In the genomic region with DNA sequence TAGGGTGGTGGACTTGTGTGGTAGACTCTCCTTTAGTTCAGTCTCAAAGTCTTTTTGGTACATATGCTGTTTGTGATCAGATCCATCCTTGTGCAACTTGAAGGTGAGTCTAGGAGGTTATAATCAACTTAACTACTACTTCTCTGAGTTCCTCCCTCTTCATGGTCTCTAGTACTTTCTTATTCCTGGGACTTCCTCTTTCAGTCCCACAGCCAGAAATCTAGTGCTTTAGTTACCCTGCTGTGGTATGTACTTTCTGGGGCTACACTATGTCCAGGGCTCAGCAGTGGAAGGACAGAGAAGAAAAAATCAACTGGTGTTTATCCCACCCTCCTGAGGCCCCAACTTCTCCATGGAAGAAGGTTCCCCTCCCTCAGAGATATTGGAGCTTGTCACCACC, we compare ENCODE assay signal across 31 cellular contexts. TPM values are rescaled to one million over a fixed set of nuclear protein-coding genes. Genes with fewer than 3 reads are reported as not detected.
DNase-seq lines count a peak whose midpoint lies in the region; ATAC-seq, FAIRE-seq and TF ChIP-seq lines count a peak whose summit lies in the region.
"Had no signal": no experiment of that assay in that cellular context is flagged by ENCODE, and none has a peak within 500 bp of the region (broad histone marks: within the 10 kb centered on the region; RNA-seq: fewer than 3 reads in every experiment).

No MANE protein-coding gene starts in this region.

- TF ChIP-seq CTCF in K562 (IDR thresholded peaks at IDR 0.05 in 2 of 3, conservative IDR thresholded peaks at IDR 0.05 in 1 of 3; ENCODE audit: insufficient read depth in 2 of 3, low read depth in 1 of 3, low read length in 3 of 3) = no peak

- no peak for FAIRE-seq in K562 (lab: Jason Lieb, UNC)
- peak; percentile 44 for FAIRE-seq in urothelium cell line (lab: Jason Lieb, UNC)
- FAIRE-seq in RCC 7860 (lab: Jason Lieb, UNC) = no peak
- FAIRE-seq: G401.6, islet of Langerhans had no signal

- H3K4me3 ChIP-seq in K562 = no peak overlapping the region
- H3K4me3 ChIP-seq: esophagus squamous epithelium, SK-N-MC, skin epidermis had no signal

- TF ChIP-seq POLR2A in K562 (conservative IDR thresholded peaks at IDR 0.05) = no peak

- no peaks in the 10 kb centered on the region for H3K4me1 ChIP-seq in K562 (replicated peaks in 1 of 2; ENCODE audit: control insufficient read depth in 2 of 2, insufficient read depth in 2 of 2, low read length in 2 of 2)
- H3K4me1 ChIP-seq: BE2C had no signal

- no peak overlapping the region for H3K4me2 ChIP-seq in K562 (ENCODE audit: insufficient read depth, low read length)

- H3K27ac Mint-ChIP-seq in stimulated activated naive CD8-positive, alpha-beta T cell treated with anti-CD3 and anti-CD28 coated beads, Interleukin-15, amount 100 ng/mL, for 72 hours = no peak overlapping the region
- H3K27ac Mint-ChIP-seq: activated CD4-positive, alpha-beta T cell treated with anti-CD3 and anti-CD28 coated beads, Interleukin-2, amount 10 ng/mL, durations not matched to agents 7 days and 5 days; IgD-negative memory B cell; nephron; progenitor cell of endocrine pancreas had no signal

- ATAC-seq in GM21576 (IDR thresholded peaks at IDR 0.05; ENCODE audit: unreplicated experiment) (peak; percentile 56), K562 (no peak), HG02571 (IDR thresholded peaks at IDR 0.05; ENCODE audit: unreplicated experiment) (no peak)
- no peak for ATAC-seq in stimulated activated naive CD8-positive, alpha-beta T cell treated with anti-CD3 and anti-CD28 coated beads, Interleukin-15, amount 100 ng/mL, for 72 hours
- ATAC-seq: Panc1 had no signal

- H3K9me3 Mint-ChIP-seq in stimulated activated naive CD8-positive, alpha-beta T cell treated with anti-CD3 and anti-CD28 coated beads, Interleukin-15, amount 100 ng/mL, for 72 hours = peaks cover 0 to 4% of the 10 kb centered on the region in 2 donors
- H3K9me3 Mint-ChIP-seq: activated CD4-positive, alpha-beta T cell treated with anti-CD3 and anti-CD28 coated beads, Interleukin-2, amount 10 ng/mL, durations not matched to agents 7 days and 5 days; IgD-negative memory B cell; nephron had no signal

- no peaks in the 10 kb centered on the region for H3K27me3 Mint-ChIP-seq in stimulated activated naive CD8-positive, alpha-beta T cell treated with anti-CD3 and anti-CD28 coated beads, Interleukin-15, amount 100 ng/mL, for 72 hours
- H3K27me3 Mint-ChIP-seq: IgD-negative memory B cell had no signal

- no peak overlapping the region for H3K9ac ChIP-seq in K562 (ENCODE audit: insufficient read depth in 1 of 2, low read depth in 2 of 2, low read length in 2 of 2)

- no peaks in the 10 kb centered on the region for H3K79me2 ChIP-seq in K562 (ENCODE audit: control insufficient read depth, insufficient read depth, low read length)

- no peak for TF ChIP-seq RAD21 in K562 (CRISPR knock-in tag; conservative IDR thresholded peaks at IDR 0.05 in 1 of 2, IDR thresholded peaks at IDR 0.05 in 1 of 2)

- no peak overlapping the region for H3K27ac ChIP-seq in K562 (ENCODE audit: extremely low read depth, low read depth, low read length)
- H3K27ac ChIP-seq: esophagus squamous epithelium, HL-60, SK-N-MC, skin epidermis had no signal

- in situ Hi-C loops in K562 (cut with MboI) = no loop called here

- no peak overlapping the region for H2AFZ ChIP-seq in K562 (ENCODE audit: low read depth, low read length)

- no peaks in the 10 kb centered on the region for H3K36me3 ChIP-seq in K562 (ENCODE audit: control insufficient read depth, insufficient read depth, low read length)
- H3K36me3 ChIP-seq: BE2C, esophagus squamous epithelium had no signal

- H4K20me1 ChIP-seq in K562 (replicated peaks; ENCODE audit: control insufficient read depth, insufficient read depth, low read length) = no peaks in the 10 kb centered on the region

- H3K4me3 Mint-ChIP-seq in stimulated activated naive CD8-positive, alpha-beta T cell treated with anti-CD3 and anti-CD28 coated beads, Interleukin-15, amount 100 ng/mL, for 72 hours = no peak overlapping the region
- H3K4me3 Mint-ChIP-seq: activated CD4-positive, alpha-beta T cell treated with anti-CD3 and anti-CD28 coated beads, Interleukin-2, amount 10 ng/mL, durations not matched to agents 7 days and 5 days; IgD-negative memory B cell; nephron had no signal

- POLR2A ChIA-PET in K562 (lab: Yijun Ruan, JAX) = no interaction called here

- DNase-seq in NOMO-1 treated with dmso at 0.1 percent for 144 hours (lab: John Stamatoyannopoulos, UW; ENCODE audit: unreplicated experiment) (peak; percentile 43), K562 (ENCODE audit: extremely low read depth in 1 of 4, low spot score in 3 of 4) (no peak), urothelium cell line (ENCODE audit: low spot score) (no peak), RCC 7860 (ENCODE audit: low spot score) (no peak)
- DNase-seq in stimulated activated naive CD8-positive, alpha-beta T cell treated with anti-CD3 and anti-CD28 coated beads, Interleukin-15, amount 100 ng/mL, for 72 hours = no peak
- DNase-seq: activated CD4-positive, alpha-beta T cell treated with anti-CD3 and anti-CD28 coated beads, Interleukin-2, amount 10 ng/mL, durations not matched to agents 7 days and 5 days; activated CD8-positive, alpha-beta memory T cell treated with anti-CD3 and anti-CD28 coated beads, Interleukin-2, amount 50 U/mL, for 4 hours; activated gamma-delta T cell; amniotic stem cell; BE2C; cerebellar nuclear complex; effector CD8-positive, alpha-beta T cell; esophagus squamous epithelium; H7; head of caudate nucleus; mesendoderm; NCI-H1092 treated with DMSO at 0.1 percent for 48 hours; NCI-H2081; NCI-H510A; stimulated activated CD4-positive, alpha-beta T cell treated with anti-CD3 and anti-CD28 coated beads, Interleukin-4, amount 100 ng/mL, for 1 hour had no signal

- no peak for TF ChIP-seq EP300 in K562 (IDR thresholded peaks at IDR 0.05; ENCODE audit: low read length)

- BruUV-seq in K562 (replicated peaks; lab: Mats Ljungman, UMichigan) = no TSS peak

- H3K9me3 ChIP-seq in K562 (replicated peaks; ENCODE audit: control insufficient read depth, insufficient read depth, low read depth, low read length) = no peaks in the 10 kb centered on the region
- H3K9me3 ChIP-seq: BE2C, esophagus squamous epithelium had no signal

- CTCF ChIA-PET in K562 (lab: Yijun Ruan, JAX; ENCODE audit: low intra/inter-chr PET ratio) = no interaction called here

- peaks cover 7% of the 10 kb centered on the region for H3K4me1 Mint-ChIP-seq in stimulated activated naive CD8-positive, alpha-beta T cell treated with anti-CD3 and anti-CD28 coated beads, Interleukin-15, amount 100 ng/mL, for 72 hours
- H3K4me1 Mint-ChIP-seq: nephron had no signal

- intact Hi-C loops in K562 (cut with micrococcal nuclease) = no loop called here

- H3K9me1 ChIP-seq in K562 (ENCODE audit: control insufficient read depth, insufficient read depth, low read length) = no peaks in the 10 kb centered on the region

- H3K27me3 ChIP-seq in K562 (ENCODE audit: control insufficient read depth in 2 of 2, insufficient read depth in 2 of 2, low read length in 2 of 2) = no peaks in the 10 kb centered on the region
- H3K27me3 ChIP-seq: BE2C, esophagus squamous epithelium had no signal

RNA-seq across cellular contexts. Expression of a gene that starts 19.4 kb away (rescaled TPM):
- total RNA-seq in K562 (2011; cell fraction: chromatin; rRNA removed; ENCODE audit: low replicate concordance) = 26.9 and 67.3 TPM in 2 replicates
- 14.2 and 17.1 TPM in 2 replicates for total RNA-seq in K562 (2011; cell fraction: nucleolus; rRNA removed)
- total RNA-seq in K562 (2011; cell fraction: nucleoplasm; rRNA removed) = 30.2 and 34.9 TPM in 2 replicates
- 11.3 and 13.9 TPM in 2 replicates for total RNA-seq in K562 (2014; rRNA removed)
- 33.8 and 42.0 TPM in 2 replicates for total RNA-seq in K562 (2014; rRNA removed; fragmentation: Illumina TruSeq; extraction: Trizol)
- total RNA-seq in K562 (2015; rRNA removed; fragmentation: Illumina TruSeq; extraction: Trizol) = 24.5 and 26.8 TPM in 2 replicates
- total RNA-seq in K562 (2021) = 28.9 and 33.2 TPM in 2 replicates
- polyA plus RNA-seq in K562 (2011; rRNA removed) = 23.6 and 30.4 TPM in 2 replicates
- 4.1 and 10.3 TPM in 2 replicates for polyA plus RNA-seq in K562 (2011; cell fraction: cytosol; rRNA removed)
- 5.6 and 8.9 TPM in 2 replicates for polyA plus RNA-seq in K562 (2011; cell fraction: nucleus; rRNA removed)
- 16.8 and 18.9 TPM in 2 replicates for polyA plus RNA-seq in K562 (2012)
- polyA plus RNA-seq in K562 (2014; fragmentation: Illumina TruSeq; extraction: Trizol) = 21.6 and 26.8 TPM in 2 replicates
- 10 to 100 TPM; 27.3 to 31.0 TPM for polyA plus RNA-seq in K562 (2014; fragmentation: Nextera tagmentation; extraction: Ambion mirVana)
- polyA plus RNA-seq in K562 (2014; rRNA removed) = 16.9 and 18.9 TPM in 2 replicates
- polyA minus RNA-seq in K562 (2011; rRNA and poly(A)+ RNA removed) = 39.5 and 40.0 TPM in 2 replicates
- 12.5 and 15.4 TPM in 2 replicates for polyA minus RNA-seq in K562 (2011; cell fraction: cytosol; rRNA and poly(A)+ RNA removed)
- 9.7 and 16.1 TPM in 2 replicates for polyA minus RNA-seq in K562 (2011; cell fraction: nucleus; rRNA and poly(A)+ RNA removed)

RNA-seq across cellular contexts. Expression of a gene that starts 25.9 kb away (rescaled TPM):
- total RNA-seq in K562 (2011; cell fraction: chromatin; rRNA removed; ENCODE audit: low replicate concordance) = 0.42 and 0.51 TPM in 2 replicates
- 0.39 and 0.50 TPM in 2 replicates for total RNA-seq in K562 (2011; cell fraction: nucleolus; rRNA removed)
- 0.37 and 0.84 TPM in 2 replicates for total RNA-seq in K562 (2011; cell fraction: nucleoplasm; rRNA removed)
- total RNA-seq in K562 (2014; rRNA removed) (0.09 and 0.41 TPM in 2 replicates), K562 (2014; rRNA removed; fragmentation: Illumina TruSeq; extraction: Trizol) (0.22 and 0.29 TPM in 2 replicates), K562 (2015; rRNA removed; fragmentation: Illumina TruSeq; extraction: Trizol) (0.25 and 0.34 TPM in 2 replicates), K562 (2021) (0.25 and 0.40 TPM in 2 replicates)
- polyA plus RNA-seq in K562 (2011; rRNA removed) (0.07 and 0.08 TPM in 2 replicates), K562 (2014; fragmentation: Illumina TruSeq; extraction: Trizol) (0.22 and 0.29 TPM in 2 replicates), K562 (2014; fragmentation: Nextera tagmentation; extraction: Ambion mirVana) (under 1 TPM; 0.29 to 0.35 TPM), K562 (2014; rRNA removed) (0.08 and 0.32 TPM in 2 replicates)
- polyA plus RNA-seq in K562 (2011; cell fraction: cytosol; rRNA removed) = 0.10 and 0.12 TPM in 2 replicates
- 0.07 and 0.08 TPM in 2 replicates for polyA plus RNA-seq in K562 (2011; cell fraction: nucleus; rRNA removed)
- polyA plus RNA-seq in K562 (2012) = 0.21 and 0.44 TPM in 2 replicates
- 0.18 and 0.24 TPM in 2 replicates for polyA minus RNA-seq in K562 (2011; rRNA and poly(A)+ RNA removed)
- not detected in 2 replicates for polyA minus RNA-seq in K562 (2011; cell fraction: cytosol; rRNA and poly(A)+ RNA removed)
- polyA minus RNA-seq in K562 (2011; cell fraction: nucleus; rRNA and poly(A)+ RNA removed) = 0.54 and 0.89 TPM in 2 replicates

RNA-seq across cellular contexts. Expression of a gene that starts 26.0 kb away (rescaled TPM):
- 26.5 and 143 TPM in 2 replicates for total RNA-seq in K562 (2011; cell fraction: chromatin; rRNA removed; ENCODE audit: low replicate concordance)
- 16.0 and 23.8 TPM in 2 replicates for total RNA-seq in K562 (2011; cell fraction: nucleolus; rRNA removed)
- 61.3 and 94.4 TPM in 2 replicates for total RNA-seq in K562 (2011; cell fraction: nucleoplasm; rRNA removed)
- 16.9 and 22.2 TPM in 2 replicates for total RNA-seq in K562 (2014; rRNA removed)
- 56.9 and 58.5 TPM in 2 replicates for total RNA-seq in K562 (2014; rRNA removed; fragmentation: Illumina TruSeq; extraction: Trizol)
- 52.7 and 56.4 TPM in 2 replicates for total RNA-seq in K562 (2015; rRNA removed; fragmentation: Illumina TruSeq; extraction: Trizol)
- total RNA-seq in K562 (2021) = 25.0 and 28.4 TPM in 2 replicates
- polyA plus RNA-seq in K562 (2011; rRNA removed) = 24.2 and 25.0 TPM in 2 replicates
- polyA plus RNA-seq in K562 (2011; cell fraction: cytosol; rRNA removed) = 3.4 and 4.9 TPM in 2 replicates
- 12.9 and 20.9 TPM in 2 replicates for polyA plus RNA-seq in K562 (2011; cell fraction: nucleus; rRNA removed)
- 17.3 and 29.7 TPM in 2 replicates for polyA plus RNA-seq in K562 (2012)
- 15.6 and 15.7 TPM in 2 replicates for polyA plus RNA-seq in K562 (2014; fragmentation: Illumina TruSeq; extraction: Trizol)
- 10 to 100 TPM in 1 of 2 experiments, 1 to 10 TPM in 1; 8.4 to 12.8 TPM for polyA plus RNA-seq in K562 (2014; fragmentation: Nextera tagmentation; extraction: Ambion mirVana)
- 13.1 and 18.5 TPM in 2 replicates for polyA plus RNA-seq in K562 (2014; rRNA removed)
- 78.7 and 109 TPM in 2 replicates for polyA minus RNA-seq in K562 (2011; rRNA and poly(A)+ RNA removed)
- 24.5 and 44.1 TPM in 2 replicates for polyA minus RNA-seq in K562 (2011; cell fraction: cytosol; rRNA and poly(A)+ RNA removed)
- 54.4 and 127 TPM in 2 replicates for polyA minus RNA-seq in K562 (2011; cell fraction: nucleus; rRNA and poly(A)+ RNA removed)
